In the genomic region with DNA sequence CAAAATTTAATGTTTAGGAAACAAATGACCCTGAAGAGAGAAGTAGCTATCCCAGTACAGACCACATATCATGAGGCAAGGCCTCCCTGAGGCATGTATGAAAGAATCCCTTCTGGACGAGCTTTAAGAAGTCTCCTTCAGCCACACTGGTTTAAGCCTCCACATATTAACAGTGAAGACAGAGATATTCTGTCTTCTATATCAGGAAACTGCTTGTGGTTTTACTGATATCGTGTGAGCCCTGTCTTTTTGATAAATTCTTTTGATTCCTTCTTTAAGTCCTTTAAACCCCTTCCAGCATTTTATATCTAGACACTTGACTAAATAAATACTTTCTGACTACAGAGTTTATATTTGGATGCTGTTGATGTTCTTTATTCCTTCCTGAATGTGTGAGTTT, we compare ENCODE assay signal across 26 cellular contexts. TPM values are rescaled to one million over a fixed set of nuclear protein-coding genes. Genes with fewer than 3 reads are reported as not detected.
"Had no signal": no experiment of that assay in that cellular context is flagged by ENCODE, and none has a peak within 500 bp of the region (broad histone marks: within the 10 kb centered on the region; RNA-seq: fewer than 3 reads in every experiment).

No MANE protein-coding gene starts in this region.

- H3K4me3 Mint-ChIP-seq: activated CD8-positive, alpha-beta T cell treated with anti-CD3 and anti-CD28 coated beads for 36 hours; activated naive CD8-positive, alpha-beta T cell treated with anti-CD3 and anti-CD28 coated beads, Interleukin-2, amount 10 ng/mL, durations not matched to agents 7 days and 5 days; T-helper 1 cell treated with Interleukin-12 subunit alpha and Interleukin-12 subunit beta and Interleukin-4 antibody, amounts not matched to agents 30 μg/mL and 1 μg/mL, for 36 hours had no signal

- H3K27me3 Mint-ChIP-seq: activated CD8-positive, alpha-beta T cell treated with anti-CD3 and anti-CD28 coated beads for 36 hours; activated naive CD8-positive, alpha-beta T cell treated with anti-CD3 and anti-CD28 coated beads, Interleukin-2, amount 10 ng/mL, durations not matched to agents 7 days and 5 days had no signal

- H3K36me3 Mint-ChIP-seq: activated naive CD8-positive, alpha-beta T cell treated with anti-CD3 and anti-CD28 coated beads, Interleukin-2, amount 10 ng/mL, durations not matched to agents 7 days and 5 days had no signal

- H3K4me1 ChIP-seq: Peyer's patch, SJSA1 had no signal

- H3K9ac ChIP-seq: KMS-11 had no signal

- H3K36me3 ChIP-seq: brain microvascular endothelial cell, cardiac muscle cell, Peyer's patch, SJSA1 had no signal

- H3K4me3 ChIP-seq: cardiac muscle cell, Peyer's patch, SJSA1 had no signal

- H3K9me3 ChIP-seq: Peyer's patch, SJSA1 had no signal

- DNase-seq: activated CD4-positive, alpha-beta T cell treated with anti-CD3 and anti-CD28 coated beads for 4 hours; activated CD8-positive, alpha-beta memory T cell treated with anti-CD3 and anti-CD28 coated beads, Interleukin-2, amount 50 U/mL, for 4 hours; activated CD8-positive, alpha-beta T cell treated with anti-CD3 and anti-CD28 coated beads for 36 hours; activated naive CD4-positive, alpha-beta T cell treated with anti-CD3 and anti-CD28 coated beads, Interleukin-2, amount 50 U/mL, for 16 hours; activated naive CD8-positive, alpha-beta T cell treated with anti-CD3 and anti-CD28 coated beads, Interleukin-2, amount 10 ng/mL, durations not matched to agents 7 days and 5 days; amniotic stem cell; brain microvascular endothelial cell; cerebellar nuclear complex; NCI-H146; NCI-H187 treated with DMSO at 0.1 percent for 48 hours; NCI-H2081 treated with DMSO at 0.1 percent for 48 hours; NCI-H2227 treated with DMSO at 0.1 percent for 48 hours; NCI-H526; NCI-H774; NK-92 treated with Interleukin-12 subunit alpha and Interleukin-12 subunit beta, amount 100 ng/mL, for 24 hours; Peyer's patch; SHP77 had no signal

- H3K27ac ChIP-seq: brain microvascular endothelial cell, cardiac muscle cell, KMS-11, Peyer's patch, RWPE1, SJSA1 had no signal

- H3K27me3 ChIP-seq: brain microvascular endothelial cell, cardiac muscle cell, Peyer's patch, SJSA1 had no signal

- H3K4me1 Mint-ChIP-seq: activated naive CD8-positive, alpha-beta T cell treated with anti-CD3 and anti-CD28 coated beads, Interleukin-2, amount 10 ng/mL, durations not matched to agents 7 days and 5 days had no signal

- H3K9me3 Mint-ChIP-seq: activated CD8-positive, alpha-beta T cell treated with anti-CD3 and anti-CD28 coated beads for 36 hours; activated naive CD8-positive, alpha-beta T cell treated with anti-CD3 and anti-CD28 coated beads, Interleukin-2, amount 10 ng/mL, durations not matched to agents 7 days and 5 days; T-helper 1 cell treated with Interleukin-12 subunit alpha and Interleukin-12 subunit beta and Interleukin-4 antibody, amounts not matched to agents 30 μg/mL and 1 μg/mL, for 36 hours had no signal

- H3K27ac Mint-ChIP-seq: activated CD8-positive, alpha-beta T cell treated with anti-CD3 and anti-CD28 coated beads for 36 hours; activated naive CD8-positive, alpha-beta T cell treated with anti-CD3 and anti-CD28 coated beads, Interleukin-2, amount 10 ng/mL, durations not matched to agents 7 days and 5 days; T-helper 1 cell treated with Interleukin-12 subunit alpha and Interleukin-12 subunit beta and Interleukin-4 antibody, amounts not matched to agents 30 μg/mL and 1 μg/mL, for 36 hours had no signal

- ATAC-seq: activated CD4-positive, CD25-positive, alpha-beta regulatory T cell treated with anti-CD3 and anti-CD28 coated beads, Interleukin-2, amount 50 U/mL, for 24 hours; activated CD8-positive, alpha-beta T cell treated with anti-CD3 and anti-CD28 coated beads for 36 hours had no signal

- H3K4me2 ChIP-seq: KMS-11 had no signal

- FAIRE-seq: colon, TTC549 had no signal

RNA-seq across cellular contexts. Expression of a gene that starts 45.9 kb away (rescaled TPM):
- total RNA-seq: activated CD8-positive, alpha-beta T cell treated with anti-CD3 and anti-CD28 coated beads for 36 hours; activated naive CD8-positive, alpha-beta T cell treated with anti-CD3 and anti-CD28 coated beads, Interleukin-2, amount 10 ng/mL, durations not matched to agents 7 days and 5 days; NCI-H460 had no signal
